31 cellular contexts compared by ENCODE assay signal in the genomic region with DNA sequence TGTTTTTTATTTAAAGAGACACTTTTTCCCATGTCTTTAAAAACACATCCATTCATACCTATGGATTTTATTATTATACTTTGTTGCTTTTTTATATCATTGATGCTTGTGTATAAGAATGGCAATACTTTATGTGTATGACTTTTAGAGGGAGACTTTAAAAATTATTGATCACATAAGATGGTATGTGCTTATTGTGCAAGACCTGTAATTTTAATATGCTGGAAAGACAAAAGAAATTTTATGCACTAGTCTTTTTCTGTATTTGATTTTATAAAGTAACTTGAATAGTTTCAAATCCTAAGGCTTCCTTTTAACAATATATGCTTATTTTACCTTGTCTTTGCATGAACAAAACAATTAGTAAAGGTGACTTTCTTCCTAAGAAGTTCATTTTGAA.
"Had no signal": no experiment of that assay in that cellular context is flagged by ENCODE, and none has a peak within 500 bp of the region (broad histone marks: within the 10 kb centered on the region; RNA-seq: fewer than 3 reads in every experiment).

No MANE protein-coding gene starts in this region.

- H3K4me1 ChIP-seq: ascending aorta had no signal

- ATAC-seq: activated CD8-positive, alpha-beta T cell treated with anti-CD3 and anti-CD28 coated beads for 36 hours; activated naive CD8-positive, alpha-beta T cell treated with anti-CD3 and anti-CD28 coated beads, Interleukin-2, amount 50 U/mL, for 24 hours; activated T-cell treated with anti-CD3 and anti-CD28 coated beads, Interleukin-2, amount 50 U/mL, for 4 hours; activated T-cell treated with anti-CD3 and anti-CD28 coated beads, Interleukin-2, amount 50 U/mL, for 72 hours had no signal

- FAIRE-seq: bronchial epithelial cell, TTC549 had no signal

- H3K4me3 ChIP-seq: ascending aorta, cardiac muscle cell had no signal

- H3K36me3 ChIP-seq: ascending aorta, cardiac muscle cell had no signal

- H3K27ac ChIP-seq: ascending aorta, cardiac muscle cell, VCaP had no signal

- H3K9me3 ChIP-seq: ascending aorta had no signal

- DNase-seq: activated B cell treated with CpG ODN at 0.5 μM for 24 hours; activated CD4-positive, alpha-beta memory T cell treated with anti-CD3 and anti-CD28 coated beads for 36 hours; activated CD4-positive, alpha-beta T cell treated with anti-CD3 and anti-CD28 coated beads for 4 hours; activated CD4-positive, alpha-beta T cell treated with anti-CD3 and anti-CD28 coated beads, Interleukin-2, amount 10 ng/mL, durations not matched to agents 24 days and 14 days; activated CD4-positive, alpha-beta T cell treated with anti-CD3 and anti-CD28 coated beads, Interleukin-2, amount 50 U/mL, for 1 hour; activated CD4-positive, alpha-beta T cell treated with anti-CD3 and anti-CD28 coated beads, Interleukin-2, amount 50 U/mL, for 4 hours; activated CD4-positive, CD25-positive, alpha-beta regulatory T cell treated with anti-CD3 and anti-CD28 coated beads, Interleukin-2, amount 50 U/mL, for 72 hours; activated CD8-positive, alpha-beta memory T cell treated with anti-CD3 and anti-CD28 coated beads, Interleukin-2, amount 50 U/mL, for 4 hours; activated CD8-positive, alpha-beta T cell treated with anti-CD3 and anti-CD28 coated beads for 36 hours; activated effector memory CD4-positive, alpha-beta T cell treated with Interleukin-2 at 50 U/mL for 16 hours; activated gamma-delta T cell; activated naive CD4-positive, alpha-beta T cell treated with anti-CD3 and anti-CD28 coated beads, Interleukin-2, amount 10 ng/mL, durations not matched to agents 7 days and 5 days; activated naive CD4-positive, alpha-beta T cell treated with Interleukin-2 at 50 U/mL for 16 hours; activated naive CD8-positive, alpha-beta T cell treated with anti-CD3 and anti-CD28 coated beads, Interleukin-2, amount 10 ng/mL, durations not matched to agents 7 days and 5 days; activated naive CD8-positive, alpha-beta T cell treated with anti-CD3 and anti-CD28 coated beads, Interleukin-2, amount 50 U/mL, for 24 hours; activated T-cell treated with anti-CD3 and anti-CD28 coated beads for 4 hours; activated T-cell treated with anti-CD3 and anti-CD28 coated beads, Interleukin-2, amount 50 U/mL, for 1 hour; activated T-cell treated with anti-CD3 and anti-CD28 coated beads, Interleukin-2, amount 50 U/mL, for 4 hours; activated T-cell treated with anti-CD3 and anti-CD28 coated beads, Interleukin-2, amount 50 U/mL, for 72 hours; amygdala; anterior cingulate cortex; caudate nucleus; cerebellar nuclear complex; T-helper 1 cell; T-helper 2 cell; T-helper 9 cell had no signal

- H3K27me3 ChIP-seq: ascending aorta, cardiac muscle cell had no signal
